In the genomic region with DNA sequence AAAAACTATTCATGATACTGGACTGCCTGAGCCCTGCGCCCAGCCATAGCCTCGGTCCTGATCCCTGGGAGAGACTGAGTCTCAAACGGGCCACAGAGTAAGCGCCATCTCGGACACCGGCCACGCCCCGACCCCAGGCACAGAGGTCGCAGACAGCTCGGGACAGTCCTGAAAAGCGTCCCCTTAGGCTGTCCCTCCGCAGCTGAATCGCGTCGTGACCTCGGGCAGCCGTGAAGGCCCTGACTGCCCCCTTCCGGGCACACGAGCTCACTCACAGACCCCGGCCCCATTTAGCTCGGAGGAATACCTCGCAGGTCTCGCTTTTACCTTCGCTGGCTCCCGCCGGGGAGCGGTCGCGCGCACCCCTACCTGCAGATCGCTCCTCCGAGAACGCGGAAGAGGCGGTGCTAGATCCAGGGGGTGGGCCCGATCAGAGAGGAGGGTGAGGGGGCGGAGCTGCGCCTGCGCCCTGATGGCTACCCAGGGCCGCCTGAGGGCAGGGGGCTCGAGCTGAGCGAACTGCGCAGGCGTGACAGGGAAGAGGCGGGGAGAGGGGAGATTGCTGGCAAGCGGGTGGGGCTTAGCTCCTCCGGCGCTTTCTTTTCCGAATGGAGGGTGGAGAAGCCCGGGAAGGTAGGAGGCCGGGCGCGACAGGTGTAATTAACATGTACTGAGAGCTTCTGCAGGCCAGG, we compare ENCODE assay signal across 1 cellular context.
TF ChIP-seq lines count a peak whose summit lies in the region.

A gene (minus strand): TSS at position 411 of the 692 bp plus-strand sequence. CDS start 20,941 bp downstream, outside the sequence.

TF ChIP-seq in HepG2, 621 proteins besides CTCF, POLR2A, EP300 and RAD21 (continued from another document and continues in another):
- TF ChIP-seq ZNF616 (CRISPR knock-in tag; IDR thresholded peaks at IDR 0.05; ENCODE audit: low read depth): no peak
- no peak for TF ChIP-seq ZNF746 (CRISPR knock-in tag; IDR thresholded peaks at IDR 0.05)
- peak; percentile 97 for TF ChIP-seq POLR2G (IDR thresholded peaks at IDR 0.05; ENCODE audit: low read depth, low read length)
- no peak for TF ChIP-seq ZNF615 (CRISPR knock-in tag; IDR thresholded peaks at IDR 0.05; ENCODE audit: borderline replicate concordance)
- TF ChIP-seq, protein P1, sequence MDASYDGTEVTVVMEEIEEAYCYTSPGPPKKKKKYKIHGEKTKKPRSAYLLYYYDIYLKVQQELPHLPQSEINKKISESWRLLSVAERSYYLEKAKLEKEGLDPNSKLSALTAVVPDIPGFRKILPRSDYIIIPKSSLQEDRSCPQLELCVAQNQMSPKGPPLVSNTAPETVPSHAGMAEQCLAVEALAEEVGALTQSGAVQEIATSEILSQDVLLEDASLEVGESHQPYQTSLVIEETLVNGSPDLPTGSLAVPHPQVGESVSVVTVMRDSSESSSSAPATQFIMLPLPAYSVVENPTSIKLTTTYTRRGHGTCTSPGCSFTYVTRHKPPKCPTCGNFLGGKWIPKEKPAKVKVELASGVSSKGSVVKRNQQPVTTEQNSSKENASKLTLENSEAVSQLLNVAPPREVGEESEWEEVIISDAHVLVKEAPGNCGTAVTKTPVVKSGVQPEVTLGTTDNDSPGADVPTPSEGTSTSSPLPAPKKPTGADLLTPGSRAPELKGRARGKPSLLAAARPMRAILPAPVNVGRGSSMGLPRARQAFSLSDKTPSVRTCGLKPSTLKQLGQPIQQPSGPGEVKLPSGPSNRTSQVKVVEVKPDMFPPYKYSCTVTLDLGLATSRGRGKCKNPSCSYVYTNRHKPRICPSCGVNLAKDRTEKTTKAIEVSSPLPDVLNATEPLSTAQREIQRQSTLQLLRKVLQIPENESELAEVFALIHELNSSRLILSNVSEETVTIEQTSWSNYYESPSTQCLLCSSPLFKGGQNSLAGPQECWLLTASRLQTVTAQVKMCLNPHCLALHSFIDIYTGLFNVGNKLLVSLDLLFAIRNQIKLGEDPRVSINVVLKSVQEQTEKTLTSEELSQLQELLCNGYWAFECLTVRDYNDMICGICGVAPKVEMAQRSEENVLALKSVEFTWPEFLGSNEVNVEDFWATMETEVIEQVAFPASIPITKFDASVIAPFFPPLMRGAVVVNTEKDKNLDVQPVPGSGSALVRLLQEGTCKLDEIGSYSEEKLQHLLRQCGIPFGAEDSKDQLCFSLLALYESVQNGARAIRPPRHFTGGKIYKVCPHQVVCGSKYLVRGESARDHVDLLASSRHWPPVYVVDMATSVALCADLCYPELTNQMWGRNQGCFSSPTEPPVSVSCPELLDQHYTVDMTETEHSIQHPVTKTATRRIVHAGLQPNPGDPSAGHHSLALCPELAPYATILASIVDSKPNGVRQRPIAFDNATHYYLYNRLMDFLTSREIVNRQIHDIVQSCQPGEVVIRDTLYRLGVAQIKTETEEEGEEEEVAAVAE (CRISPR knock-in tag; IDR thresholded peaks at IDR 0.05; ENCODE audit: borderline replicate concordance): peak; percentile 73; the same call in 1 of the 2 replicates
- TF ChIP-seq, protein P2, sequence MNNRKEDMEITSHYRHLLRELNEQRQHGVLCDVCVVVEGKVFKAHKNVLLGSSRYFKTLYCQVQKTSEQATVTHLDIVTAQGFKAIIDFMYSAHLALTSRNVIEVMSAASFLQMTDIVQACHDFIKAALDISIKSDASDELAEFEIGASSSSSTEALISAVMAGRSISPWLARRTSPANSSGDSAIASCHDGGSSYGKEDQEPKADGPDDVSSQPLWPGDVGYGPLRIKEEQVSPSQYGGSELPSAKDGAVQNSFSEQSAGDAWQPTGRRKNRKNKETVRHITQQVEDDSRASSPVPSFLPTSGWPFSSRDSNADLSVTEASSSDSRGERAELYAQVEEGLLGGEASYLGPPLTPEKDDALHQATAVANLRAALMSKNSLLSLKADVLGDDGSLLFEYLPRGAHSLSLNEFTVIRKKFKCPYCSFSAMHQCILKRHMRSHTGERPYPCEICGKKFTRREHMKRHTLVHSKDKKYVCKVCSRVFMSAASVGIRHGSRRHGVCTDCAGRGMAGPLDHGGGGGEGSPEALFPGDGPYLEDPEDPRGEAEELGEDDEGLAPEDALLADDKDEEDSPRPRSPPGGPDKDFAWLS (CRISPR knock-in tag; IDR thresholded peaks at IDR 0.05; ENCODE audit: borderline replicate concordance): no peak
- TF ChIP-seq FOSL2 (CRISPR knock-in tag; IDR thresholded peaks at IDR 0.05): no peak
- TF ChIP-seq, protein P3, sequence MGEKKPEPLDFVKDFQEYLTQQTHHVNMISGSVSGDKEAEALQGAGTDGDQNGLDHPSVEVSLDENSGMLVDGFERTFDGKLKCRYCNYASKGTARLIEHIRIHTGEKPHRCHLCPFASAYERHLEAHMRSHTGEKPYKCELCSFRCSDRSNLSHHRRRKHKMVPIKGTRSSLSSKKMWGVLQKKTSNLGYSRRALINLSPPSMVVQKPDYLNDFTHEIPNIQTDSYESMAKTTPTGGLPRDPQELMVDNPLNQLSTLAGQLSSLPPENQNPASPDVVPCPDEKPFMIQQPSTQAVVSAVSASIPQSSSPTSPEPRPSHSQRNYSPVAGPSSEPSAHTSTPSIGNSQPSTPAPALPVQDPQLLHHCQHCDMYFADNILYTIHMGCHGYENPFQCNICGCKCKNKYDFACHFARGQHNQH (CRISPR knock-in tag; IDR thresholded peaks at IDR 0.05): peak; percentile 73; the same call in 1 of the 2 replicates
- TF ChIP-seq, protein P4, sequence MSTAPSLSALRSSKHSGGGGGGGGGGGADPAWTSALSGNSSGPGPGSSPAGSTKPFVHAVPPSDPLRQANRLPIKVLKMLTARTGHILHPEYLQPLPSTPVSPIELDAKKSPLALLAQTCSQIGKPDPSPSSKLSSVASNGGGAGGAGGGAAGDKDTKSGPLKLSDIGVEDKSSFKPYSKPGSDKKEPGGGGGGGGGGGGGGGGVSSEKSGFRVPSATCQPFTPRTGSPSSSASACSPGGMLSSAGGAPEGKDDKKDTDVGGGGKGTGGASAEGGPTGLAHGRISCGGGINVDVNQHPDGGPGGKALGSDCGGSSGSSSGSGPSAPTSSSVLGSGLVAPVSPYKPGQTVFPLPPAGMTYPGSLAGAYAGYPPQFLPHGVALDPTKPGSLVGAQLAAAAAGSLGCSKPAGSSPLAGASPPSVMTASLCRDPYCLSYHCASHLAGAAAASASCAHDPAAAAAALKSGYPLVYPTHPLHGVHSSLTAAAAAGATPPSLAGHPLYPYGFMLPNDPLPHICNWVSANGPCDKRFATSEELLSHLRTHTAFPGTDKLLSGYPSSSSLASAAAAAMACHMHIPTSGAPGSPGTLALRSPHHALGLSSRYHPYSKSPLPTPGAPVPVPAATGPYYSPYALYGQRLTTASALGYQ (CRISPR knock-in tag; IDR thresholded peaks at IDR 0.05): 0 out of 2 replicates have a peak, but pooled peaks have one; percentile 18
- TF ChIP-seq IRF2 (CRISPR knock-in tag; IDR thresholded peaks at IDR 0.05): no peak; the same call in 1 of the 2 replicates
- TF ChIP-seq, protein P5, sequence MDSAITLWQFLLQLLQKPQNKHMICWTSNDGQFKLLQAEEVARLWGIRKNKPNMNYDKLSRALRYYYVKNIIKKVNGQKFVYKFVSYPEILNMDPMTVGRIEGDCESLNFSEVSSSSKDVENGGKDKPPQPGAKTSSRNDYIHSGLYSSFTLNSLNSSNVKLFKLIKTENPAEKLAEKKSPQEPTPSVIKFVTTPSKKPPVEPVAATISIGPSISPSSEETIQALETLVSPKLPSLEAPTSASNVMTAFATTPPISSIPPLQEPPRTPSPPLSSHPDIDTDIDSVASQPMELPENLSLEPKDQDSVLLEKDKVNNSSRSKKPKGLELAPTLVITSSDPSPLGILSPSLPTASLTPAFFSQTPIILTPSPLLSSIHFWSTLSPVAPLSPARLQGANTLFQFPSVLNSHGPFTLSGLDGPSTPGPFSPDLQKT (CRISPR knock-in tag; IDR thresholded peaks at IDR 0.05; ENCODE audit: borderline replicate concordance): no peak
- TF ChIP-seq, protein P6, sequence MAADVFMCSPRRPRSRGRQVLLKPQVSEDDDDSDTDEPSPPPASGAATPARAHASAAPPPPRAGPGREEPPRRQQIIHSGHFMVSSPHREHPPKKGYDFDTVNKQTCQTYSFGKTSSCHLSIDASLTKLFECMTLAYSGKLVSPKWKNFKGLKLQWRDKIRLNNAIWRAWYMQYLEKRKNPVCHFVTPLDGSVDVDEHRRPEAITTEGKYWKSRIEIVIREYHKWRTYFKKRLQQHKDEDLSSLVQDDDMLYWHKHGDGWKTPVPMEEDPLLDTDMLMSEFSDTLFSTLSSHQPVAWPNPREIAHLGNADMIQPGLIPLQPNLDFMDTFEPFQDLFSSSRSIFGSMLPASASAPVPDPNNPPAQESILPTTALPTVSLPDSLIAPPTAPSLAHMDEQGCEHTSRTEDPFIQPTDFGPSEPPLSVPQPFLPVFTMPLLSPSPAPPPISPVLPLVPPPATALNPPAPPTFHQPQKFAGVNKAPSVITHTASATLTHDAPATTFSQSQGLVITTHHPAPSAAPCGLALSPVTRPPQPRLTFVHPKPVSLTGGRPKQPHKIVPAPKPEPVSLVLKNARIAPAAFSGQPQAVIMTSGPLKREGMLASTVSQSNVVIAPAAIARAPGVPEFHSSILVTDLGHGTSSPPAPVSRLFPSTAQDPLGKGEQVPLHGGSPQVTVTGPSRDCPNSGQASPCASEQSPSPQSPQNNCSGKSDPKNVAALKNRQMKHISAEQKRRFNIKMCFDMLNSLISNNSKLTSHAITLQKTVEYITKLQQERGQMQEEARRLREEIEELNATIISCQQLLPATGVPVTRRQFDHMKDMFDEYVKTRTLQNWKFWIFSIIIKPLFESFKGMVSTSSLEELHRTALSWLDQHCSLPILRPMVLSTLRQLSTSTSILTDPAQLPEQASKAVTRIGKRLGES (CRISPR knock-in tag; IDR thresholded peaks at IDR 0.05; ENCODE audit: borderline replicate concordance): no peak
- TF ChIP-seq TP53 (CRISPR knock-in tag; conservative IDR thresholded peaks at IDR 0.05): peak; percentile 71; the same call in 1 of the 2 replicates
- TF ChIP-seq ZKSCAN5 (CRISPR knock-in tag; IDR thresholded peaks at IDR 0.05): no peak
- no peak for TF ChIP-seq ZNF296 (CRISPR knock-in tag; conservative IDR thresholded peaks at IDR 0.05)
- no peak for TF ChIP-seq ZNF496 (CRISPR knock-in tag; IDR thresholded peaks at IDR 0.05; ENCODE audit: insufficient replicate concordance)
- no peak for TF ChIP-seq ZBTB3 (CRISPR knock-in tag; IDR thresholded peaks at IDR 0.05; ENCODE audit: borderline replicate concordance, low read depth)
- TF ChIP-seq GATAD2A (CRISPR knock-in tag; IDR thresholded peaks at IDR 0.05): peak; percentile 49; the same call in 1 of the 2 replicates
- TF ChIP-seq, protein P7, sequence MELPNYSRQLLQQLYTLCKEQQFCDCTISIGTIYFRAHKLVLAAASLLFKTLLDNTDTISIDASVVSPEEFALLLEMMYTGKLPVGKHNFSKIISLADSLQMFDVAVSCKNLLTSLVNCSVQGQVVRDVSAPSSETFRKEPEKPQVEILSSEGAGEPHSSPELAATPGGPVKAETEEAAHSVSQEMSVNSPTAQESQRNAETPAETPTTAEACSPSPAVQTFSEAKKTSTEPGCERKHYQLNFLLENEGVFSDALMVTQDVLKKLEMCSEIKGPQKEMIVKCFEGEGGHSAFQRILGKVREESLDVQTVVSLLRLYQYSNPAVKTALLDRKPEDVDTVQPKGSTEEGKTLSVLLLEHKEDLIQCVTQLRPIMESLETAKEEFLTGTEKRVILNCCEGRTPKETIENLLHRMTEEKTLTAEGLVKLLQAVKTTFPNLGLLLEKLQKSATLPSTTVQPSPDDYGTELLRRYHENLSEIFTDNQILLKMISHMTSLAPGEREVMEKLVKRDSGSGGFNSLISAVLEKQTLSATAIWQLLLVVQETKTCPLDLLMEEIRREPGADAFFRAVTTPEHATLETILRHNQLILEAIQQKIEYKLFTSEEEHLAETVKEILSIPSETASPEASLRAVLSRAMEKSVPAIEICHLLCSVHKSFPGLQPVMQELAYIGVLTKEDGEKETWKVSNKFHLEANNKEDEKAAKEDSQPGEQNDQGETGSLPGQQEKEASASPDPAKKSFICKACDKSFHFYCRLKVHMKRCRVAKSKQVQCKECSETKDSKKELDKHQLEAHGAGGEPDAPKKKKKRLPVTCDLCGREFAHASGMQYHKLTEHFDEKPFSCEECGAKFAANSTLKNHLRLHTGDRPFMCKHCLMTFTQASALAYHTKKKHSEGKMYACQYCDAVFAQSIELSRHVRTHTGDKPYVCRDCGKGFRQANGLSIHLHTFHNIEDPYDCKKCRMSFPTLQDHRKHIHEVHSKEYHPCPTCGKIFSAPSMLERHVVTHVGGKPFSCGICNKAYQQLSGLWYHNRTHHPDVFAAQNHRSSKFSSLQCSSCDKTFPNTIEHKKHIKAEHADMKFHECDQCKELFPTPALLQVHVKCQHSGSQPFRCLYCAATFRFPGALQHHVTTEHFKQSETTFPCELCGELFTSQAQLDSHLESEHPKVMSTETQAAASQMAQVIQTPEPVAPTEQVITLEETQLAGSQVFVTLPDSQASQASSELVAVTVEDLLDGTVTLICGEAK (IDR thresholded peaks at IDR 0.05): no peak
- TF ChIP-seq, protein P7 (CRISPR knock-in tag; IDR thresholded peaks at IDR 0.05): no peak; the same call in 1 of the 2 replicates
- peak; percentile 66; the same call in 1 of the 2 replicates for TF ChIP-seq TBX2 (CRISPR knock-in tag; IDR thresholded peaks at IDR 0.05; ENCODE audit: borderline replicate concordance)
- TF ChIP-seq BCL6 (CRISPR knock-in tag; IDR thresholded peaks at IDR 0.05): peak; percentile 63
- no peak for TF ChIP-seq ZNF670 (CRISPR knock-in tag; IDR thresholded peaks at IDR 0.05; ENCODE audit: borderline replicate concordance)
- peak; percentile 92 for TF ChIP-seq ZNF598 (CRISPR knock-in tag; IDR thresholded peaks at IDR 0.05; ENCODE audit: borderline replicate concordance)
- TF ChIP-seq, protein P8, sequence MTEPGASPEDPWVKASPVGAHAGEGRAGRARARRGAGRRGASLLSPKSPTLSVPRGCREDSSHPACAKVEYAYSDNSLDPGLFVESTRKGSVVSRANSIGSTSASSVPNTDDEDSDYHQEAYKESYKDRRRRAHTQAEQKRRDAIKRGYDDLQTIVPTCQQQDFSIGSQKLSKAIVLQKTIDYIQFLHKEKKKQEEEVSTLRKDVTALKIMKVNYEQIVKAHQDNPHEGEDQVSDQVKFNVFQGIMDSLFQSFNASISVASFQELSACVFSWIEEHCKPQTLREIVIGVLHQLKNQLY (CRISPR knock-in tag; IDR thresholded peaks at IDR 0.05): no peak
